Comparison of ENCODE assay signal across 1 cellular context in the genomic region with DNA sequence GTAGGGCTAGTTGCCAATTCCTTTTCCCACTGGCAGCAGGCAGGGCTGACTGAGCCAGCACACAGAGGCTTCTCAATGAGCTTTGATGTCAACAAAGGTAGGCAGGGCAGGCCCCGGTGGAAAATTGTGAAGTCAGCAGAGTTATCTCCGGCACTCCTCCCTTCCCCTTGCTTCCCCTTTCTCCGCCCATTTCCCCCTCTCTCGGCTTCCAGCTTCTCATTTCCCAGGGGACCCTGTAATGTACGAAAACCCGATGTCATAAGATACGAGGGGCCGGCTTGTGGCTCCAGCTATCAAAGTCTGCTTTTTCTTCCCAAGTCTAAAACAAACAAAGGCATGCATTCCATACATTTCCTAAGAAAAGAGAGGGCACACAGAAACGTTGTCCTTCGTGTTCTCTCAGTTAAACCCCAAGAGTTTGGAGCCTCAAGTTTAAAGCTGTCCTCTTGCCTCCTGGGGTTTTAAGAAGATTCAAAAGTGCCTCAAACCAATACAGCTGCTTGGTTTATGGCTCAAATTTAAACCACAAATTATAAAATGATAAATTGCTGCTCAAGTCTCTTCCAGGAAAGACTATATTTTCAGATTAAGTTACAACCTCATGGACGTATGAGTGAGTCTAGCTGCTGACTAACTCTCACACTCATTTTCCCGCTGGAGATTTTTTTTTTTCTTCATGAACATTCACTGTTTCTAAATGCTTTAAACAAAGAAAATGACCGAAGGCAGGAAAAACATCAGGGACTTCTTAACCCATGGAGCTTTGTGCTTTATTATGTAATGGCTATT.
TF ChIP-seq lines count a peak whose summit lies in the region.

No MANE protein-coding gene starts in this region.

TF ChIP-seq in HepG2, 621 proteins besides CTCF, POLR2A, EP300 and RAD21 (continued from another document and continues in another):
- no peak for TF ChIP-seq SOX6 (IDR thresholded peaks at IDR 0.05)
- TF ChIP-seq SOX6 (CRISPR knock-in tag; IDR thresholded peaks at IDR 0.05), result peak; percentile 93
- no peak for TF ChIP-seq ZC3H4 (CRISPR knock-in tag; IDR thresholded peaks at IDR 0.05; ENCODE audit: borderline replicate concordance)
- no peak; the same call in 1 of the 2 replicates for TF ChIP-seq RXRA (CRISPR knock-in tag; IDR thresholded peaks at IDR 0.05)
- peak; percentile 52 for TF ChIP-seq ZNF605 (CRISPR knock-in tag; IDR thresholded peaks at IDR 0.05)
- no peak for TF ChIP-seq ZNF549 (CRISPR knock-in tag; IDR thresholded peaks at IDR 0.05)
- peak; percentile 72 for TF ChIP-seq PHF5A (CRISPR knock-in tag; IDR thresholded peaks at IDR 0.05; ENCODE audit: low read depth, unreplicated experiment)
- peak; percentile 69 for TF ChIP-seq ZSCAN29 (CRISPR knock-in tag; conservative IDR thresholded peaks at IDR 0.05)
- no peak for TF ChIP-seq ESRRA (CRISPR knock-in tag; IDR thresholded peaks at IDR 0.05; ENCODE audit: low read depth)
- TF ChIP-seq ZMYM2 (CRISPR knock-in tag; IDR thresholded peaks at IDR 0.05), result no peak
- TF ChIP-seq, protein P1, sequence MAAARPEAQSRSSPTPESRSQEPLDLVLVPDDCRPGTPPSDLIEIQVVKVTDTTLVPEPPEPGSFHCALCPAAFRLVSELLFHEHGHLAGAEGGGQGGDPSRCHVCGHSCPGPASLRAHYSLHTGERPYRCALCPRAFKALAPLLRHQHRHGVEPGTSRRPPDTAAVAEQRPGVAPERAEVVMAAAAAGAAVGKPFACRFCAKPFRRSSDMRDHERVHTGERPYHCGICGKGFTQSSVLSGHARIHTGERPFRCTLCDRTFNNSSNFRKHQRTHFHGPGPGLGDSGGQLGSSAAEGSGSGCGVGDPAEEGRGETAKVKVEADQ (CRISPR knock-in tag; IDR thresholded peaks at IDR 0.05; ENCODE audit: borderline replicate concordance), result no peak
- TF ChIP-seq PHF21A (CRISPR knock-in tag; IDR thresholded peaks at IDR 0.05), result peak; percentile 92
- TF ChIP-seq HMG20A (CRISPR knock-in tag; IDR thresholded peaks at IDR 0.05; ENCODE audit: borderline replicate concordance), result peak; percentile 65; the same call in 1 of the 2 replicates
- no peak for TF ChIP-seq EHMT2 (IDR thresholded peaks at IDR 0.05; ENCODE audit: borderline replicate concordance, low read depth, low read length)
- TF ChIP-seq ZNF383 (CRISPR knock-in tag; IDR thresholded peaks at IDR 0.05; ENCODE audit: borderline replicate concordance), result no peak
- TF ChIP-seq, protein P2, sequence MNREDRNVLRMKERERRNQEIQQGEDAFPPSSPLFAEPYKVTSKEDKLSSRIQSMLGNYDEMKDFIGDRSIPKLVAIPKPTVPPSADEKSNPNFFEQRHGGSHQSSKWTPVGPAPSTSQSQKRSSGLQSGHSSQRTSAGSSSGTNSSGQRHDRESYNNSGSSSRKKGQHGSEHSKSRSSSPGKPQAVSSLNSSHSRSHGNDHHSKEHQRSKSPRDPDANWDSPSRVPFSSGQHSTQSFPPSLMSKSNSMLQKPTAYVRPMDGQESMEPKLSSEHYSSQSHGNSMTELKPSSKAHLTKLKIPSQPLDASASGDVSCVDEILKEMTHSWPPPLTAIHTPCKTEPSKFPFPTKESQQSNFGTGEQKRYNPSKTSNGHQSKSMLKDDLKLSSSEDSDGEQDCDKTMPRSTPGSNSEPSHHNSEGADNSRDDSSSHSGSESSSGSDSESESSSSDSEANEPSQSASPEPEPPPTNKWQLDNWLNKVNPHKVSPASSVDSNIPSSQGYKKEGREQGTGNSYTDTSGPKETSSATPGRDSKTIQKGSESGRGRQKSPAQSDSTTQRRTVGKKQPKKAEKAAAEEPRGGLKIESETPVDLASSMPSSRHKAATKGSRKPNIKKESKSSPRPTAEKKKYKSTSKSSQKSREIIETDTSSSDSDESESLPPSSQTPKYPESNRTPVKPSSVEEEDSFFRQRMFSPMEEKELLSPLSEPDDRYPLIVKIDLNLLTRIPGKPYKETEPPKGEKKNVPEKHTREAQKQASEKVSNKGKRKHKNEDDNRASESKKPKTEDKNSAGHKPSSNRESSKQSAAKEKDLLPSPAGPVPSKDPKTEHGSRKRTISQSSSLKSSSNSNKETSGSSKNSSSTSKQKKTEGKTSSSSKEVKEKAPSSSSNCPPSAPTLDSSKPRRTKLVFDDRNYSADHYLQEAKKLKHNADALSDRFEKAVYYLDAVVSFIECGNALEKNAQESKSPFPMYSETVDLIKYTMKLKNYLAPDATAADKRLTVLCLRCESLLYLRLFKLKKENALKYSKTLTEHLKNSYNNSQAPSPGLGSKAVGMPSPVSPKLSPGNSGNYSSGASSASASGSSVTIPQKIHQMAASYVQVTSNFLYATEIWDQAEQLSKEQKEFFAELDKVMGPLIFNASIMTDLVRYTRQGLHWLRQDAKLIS (CRISPR knock-in tag; IDR thresholded peaks at IDR 0.05), result no peak
- TF ChIP-seq ZNF7 (CRISPR knock-in tag; IDR thresholded peaks at IDR 0.05), result no peak
- TF ChIP-seq, protein P3, sequence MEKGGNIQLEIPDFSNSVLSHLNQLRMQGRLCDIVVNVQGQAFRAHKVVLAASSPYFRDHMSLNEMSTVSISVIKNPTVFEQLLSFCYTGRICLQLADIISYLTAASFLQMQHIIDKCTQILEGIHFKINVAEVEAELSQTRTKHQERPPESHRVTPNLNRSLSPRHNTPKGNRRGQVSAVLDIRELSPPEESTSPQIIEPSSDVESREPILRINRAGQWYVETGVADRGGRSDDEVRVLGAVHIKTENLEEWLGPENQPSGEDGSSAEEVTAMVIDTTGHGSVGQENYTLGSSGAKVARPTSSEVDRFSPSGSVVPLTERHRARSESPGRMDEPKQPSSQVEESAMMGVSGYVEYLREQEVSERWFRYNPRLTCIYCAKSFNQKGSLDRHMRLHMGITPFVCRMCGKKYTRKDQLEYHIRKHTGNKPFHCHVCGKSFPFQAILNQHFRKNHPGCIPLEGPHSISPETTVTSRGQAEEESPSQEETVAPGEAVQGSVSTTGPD (CRISPR knock-in tag; IDR thresholded peaks at IDR 0.05), result 0 out of 2 replicates have a peak, but pooled peaks have one; percentile 48
- TF ChIP-seq KLF6 (CRISPR knock-in tag; IDR thresholded peaks at IDR 0.05), result peak; percentile 25; the same call in 1 of the 2 replicates
- TF ChIP-seq ZKSCAN8 (CRISPR knock-in tag; IDR thresholded peaks at IDR 0.05; ENCODE audit: borderline replicate concordance), result no peak
- TF ChIP-seq HOXA3 (CRISPR knock-in tag; IDR thresholded peaks at IDR 0.05), result peak; percentile 96
- TF ChIP-seq HNRNPLL (IDR thresholded peaks at IDR 0.05; ENCODE audit: low read depth, low read length, poor library complexity, severe bottlenecking), result no peak
- TF ChIP-seq, protein P4, sequence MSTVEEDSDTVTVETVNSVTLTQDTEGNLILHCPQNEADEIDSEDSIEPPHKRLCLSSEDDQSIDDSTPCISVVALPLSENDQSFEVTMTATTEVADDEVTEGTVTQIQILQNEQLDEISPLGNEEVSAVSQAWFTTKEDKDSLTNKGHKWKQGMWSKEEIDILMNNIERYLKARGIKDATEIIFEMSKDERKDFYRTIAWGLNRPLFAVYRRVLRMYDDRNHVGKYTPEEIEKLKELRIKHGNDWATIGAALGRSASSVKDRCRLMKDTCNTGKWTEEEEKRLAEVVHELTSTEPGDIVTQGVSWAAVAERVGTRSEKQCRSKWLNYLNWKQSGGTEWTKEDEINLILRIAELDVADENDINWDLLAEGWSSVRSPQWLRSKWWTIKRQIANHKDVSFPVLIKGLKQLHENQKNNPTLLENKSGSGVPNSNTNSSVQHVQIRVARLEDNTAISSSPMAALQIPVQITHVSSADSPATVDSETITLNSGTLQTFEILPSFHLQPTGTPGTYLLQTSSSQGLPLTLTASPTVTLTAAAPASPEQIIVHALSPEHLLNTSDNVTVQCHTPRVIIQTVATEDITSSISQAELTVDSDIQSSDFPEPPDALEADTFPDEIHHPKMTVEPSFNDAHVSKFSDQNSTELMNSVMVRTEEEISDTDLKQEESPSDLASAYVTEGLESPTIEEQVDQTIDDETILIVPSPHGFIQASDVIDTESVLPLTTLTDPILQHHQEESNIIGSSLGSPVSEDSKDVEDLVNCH (CRISPR knock-in tag; IDR thresholded peaks at IDR 0.05), result no peak
- no peak for TF ChIP-seq NFE2L2 (IDR thresholded peaks at IDR 0.05; ENCODE audit: low read length)
- TF ChIP-seq ZNF230 (CRISPR knock-in tag; IDR thresholded peaks at IDR 0.05), result no peak
- TF ChIP-seq, protein P5, sequence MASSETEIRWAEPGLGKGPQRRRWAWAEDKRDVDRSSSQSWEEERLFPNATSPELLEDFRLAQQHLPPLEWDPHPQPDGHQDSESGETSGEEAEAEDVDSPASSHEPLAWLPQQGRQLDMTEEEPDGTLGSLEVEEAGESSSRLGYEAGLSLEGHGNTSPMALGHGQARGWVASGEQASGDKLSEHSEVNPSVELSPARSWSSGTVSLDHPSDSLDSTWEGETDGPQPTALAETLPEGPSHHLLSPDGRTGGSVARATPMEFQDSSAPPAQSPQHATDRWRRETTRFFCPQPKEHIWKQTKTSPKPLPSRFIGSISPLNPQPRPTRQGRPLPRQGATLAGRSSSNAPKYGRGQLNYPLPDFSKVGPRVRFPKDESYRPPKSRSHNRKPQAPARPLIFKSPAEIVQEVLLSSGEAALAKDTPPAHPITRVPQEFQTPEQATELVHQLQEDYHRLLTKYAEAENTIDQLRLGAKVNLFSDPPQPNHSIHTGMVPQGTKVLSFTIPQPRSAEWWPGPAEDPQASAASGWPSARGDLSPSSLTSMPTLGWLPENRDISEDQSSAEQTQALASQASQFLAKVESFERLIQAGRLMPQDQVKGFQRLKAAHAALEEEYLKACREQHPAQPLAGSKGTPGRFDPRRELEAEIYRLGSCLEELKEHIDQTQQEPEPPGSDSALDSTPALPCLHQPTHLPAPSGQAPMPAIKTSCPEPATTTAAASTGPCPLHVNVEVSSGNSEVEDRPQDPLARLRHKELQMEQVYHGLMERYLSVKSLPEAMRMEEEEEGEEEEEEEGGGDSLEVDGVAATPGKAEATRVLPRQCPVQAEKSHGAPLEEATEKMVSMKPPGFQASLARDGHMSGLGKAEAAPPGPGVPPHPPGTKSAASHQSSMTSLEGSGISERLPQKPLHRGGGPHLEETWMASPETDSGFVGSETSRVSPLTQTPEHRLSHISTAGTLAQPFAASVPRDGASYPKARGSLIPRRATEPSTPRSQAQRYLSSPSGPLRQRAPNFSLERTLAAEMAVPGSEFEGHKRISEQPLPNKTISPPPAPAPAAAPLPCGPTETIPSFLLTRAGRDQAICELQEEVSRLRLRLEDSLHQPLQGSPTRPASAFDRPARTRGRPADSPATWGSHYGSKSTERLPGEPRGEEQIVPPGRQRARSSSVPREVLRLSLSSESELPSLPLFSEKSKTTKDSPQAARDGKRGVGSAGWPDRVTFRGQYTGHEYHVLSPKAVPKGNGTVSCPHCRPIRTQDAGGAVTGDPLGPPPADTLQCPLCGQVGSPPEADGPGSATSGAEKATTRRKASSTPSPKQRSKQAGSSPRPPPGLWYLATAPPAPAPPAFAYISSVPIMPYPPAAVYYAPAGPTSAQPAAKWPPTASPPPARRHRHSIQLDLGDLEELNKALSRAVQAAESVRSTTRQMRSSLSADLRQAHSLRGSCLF (CRISPR knock-in tag; IDR thresholded peaks at IDR 0.05; ENCODE audit: borderline replicate concordance), result no peak
- TF ChIP-seq, protein P6, sequence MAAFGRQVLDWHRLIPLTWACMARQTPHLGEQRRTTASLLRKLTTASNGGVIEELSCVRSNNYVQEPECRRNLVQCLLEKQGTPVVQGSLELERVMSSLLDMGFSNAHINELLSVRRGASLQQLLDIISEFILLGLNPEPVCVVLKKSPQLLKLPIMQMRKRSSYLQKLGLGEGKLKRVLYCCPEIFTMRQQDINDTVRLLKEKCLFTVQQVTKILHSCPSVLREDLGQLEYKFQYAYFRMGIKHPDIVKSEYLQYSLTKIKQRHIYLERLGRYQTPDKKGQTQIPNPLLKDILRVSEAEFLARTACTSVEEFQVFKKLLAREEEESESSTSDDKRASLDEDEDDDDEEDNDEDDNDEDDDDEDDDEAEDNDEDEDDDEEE (CRISPR knock-in tag; IDR thresholded peaks at IDR 0.05), result no peak
- TF ChIP-seq REPIN1 (CRISPR knock-in tag; IDR thresholded peaks at IDR 0.05; ENCODE audit: borderline replicate concordance, low read depth), result peak; percentile 48; the same call in 1 of the 2 replicates
